Comparison of ENCODE assay signal across 10 cellular contexts in the genomic region with DNA sequence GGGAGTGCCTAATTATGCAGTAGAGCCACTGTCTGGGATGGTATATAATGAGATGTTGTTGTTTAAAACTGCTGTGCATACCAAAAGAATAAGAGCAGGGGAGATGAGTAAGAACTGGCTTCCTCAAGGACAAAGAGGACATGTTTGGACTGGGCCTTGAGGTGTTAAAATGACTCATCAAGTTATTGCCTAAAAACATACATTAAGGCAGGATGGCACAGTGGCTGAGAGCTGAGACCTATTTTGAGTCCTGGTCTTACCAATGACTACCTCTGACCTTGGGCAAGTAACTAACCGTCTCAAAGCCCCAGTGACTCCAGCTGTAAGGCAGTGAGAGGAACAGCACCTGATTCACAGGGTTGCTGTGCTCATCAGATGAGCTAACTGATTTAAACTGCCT.
DNase-seq lines count a peak whose midpoint lies in the region; ATAC-seq and TF ChIP-seq lines count a peak whose summit lies in the region.
"Had no signal": no experiment of that assay in that cellular context is flagged by ENCODE, and none has a peak within 500 bp of the region (broad histone marks: within the 10 kb centered on the region; RNA-seq: fewer than 3 reads in every experiment).

No MANE protein-coding gene starts in this region.

- TF ChIP-seq CTCF in GM13976 (IDR thresholded peaks at IDR 0.05; ENCODE audit: borderline replicate concordance, control extremely low read depth, extremely low read depth, insufficient read depth, missing control alignments) (no peak), RWPE1 (conservative IDR thresholded peaks at IDR 0.05; ENCODE audit: low read depth) (no peak)

- DNase-seq in GM13976 (ENCODE audit: low spot score) (peak; percentile 15), RWPE1 (ENCODE audit: low spot score) (peak; percentile 81), dedifferentiated amniotic fluid mesenchymal stem cell (ENCODE audit: extremely low spot score) (no peak), cerebellar nuclear complex (lab: John Stamatoyannopoulos, UW) (no peak), NCI-H526 treated with DMSO at 0.1 percent for 48 hours (lab: John Stamatoyannopoulos, UW) (no peak)
- no peak for DNase-seq in effector CD4-positive, alpha-beta T cell
- DNase-seq: activated CD4-positive, alpha-beta T cell treated with anti-CD3 and anti-CD28 coated beads, Interleukin-2, amount 50 U/mL, for 1 hour; Caco-2 had no signal

- in situ Hi-C loops in GM13976 (cut with MboI; ENCODE audit: low sequenced_read_pairs, unreplicated experiment) = no loop called here

- H3K27ac ChIP-seq in RWPE1 = no peak overlapping the region

- ATAC-seq in GM19438 (IDR thresholded peaks at IDR 0.05; ENCODE audit: low read depth, unreplicated experiment) = peak; percentile 74
- ATAC-seq in HG02973 (IDR thresholded peaks at IDR 0.05; ENCODE audit: unreplicated experiment) = peak; percentile 96

- CTCF ChIA-PET in RWPE1 (lab: Yijun Ruan, JAX) = interaction anchor here (0.9 to 1.2 kb wide), 2 partner anchors 118 to 198 kb away, joined by 4 read pairs; no protein-coding TSS in a partner anchor

- POLR2A ChIA-PET in RWPE1 (lab: Yijun Ruan, JAX; ENCODE audit: low non-redundant PET) = no interaction called here

Comparison
In these comparisons a context has a peak if more than half of its experiments do, and no peak if none do; other contexts are left out.
1. DNase-seq: peak in GM13976 (single experiment) and RWPE1 (single experiment); none in effector CD4-positive, alpha-beta T cell (single experiment), dedifferentiated amniotic fluid mesenchymal stem cell (single experiment), cerebellar nuclear complex (0 of 2) and NCI-H526 treated with DMSO at 0.1 percent for 48 hours (single experiment).